2 cellular contexts compared by ENCODE assay signal in genomic region chr21:37093977-37094376, GRCh38.
TF ChIP-seq lines count a peak whose summit lies in the region.

No MANE protein-coding gene starts in this region.

TF ChIP-seq in HepG2, 621 proteins besides CTCF, POLR2A, EP300 and RAD21:
- TF ChIP-seq MAFK (conservative IDR thresholded peaks at IDR 0.05 in 1 of 2, IDR thresholded peaks at IDR 0.05 in 1 of 2; ENCODE audit: low read length in 2 of 2) = peak; percentile 17 to 53; a peak in 2 of 4 replicates
- TF ChIP-seq, protein P1, sequence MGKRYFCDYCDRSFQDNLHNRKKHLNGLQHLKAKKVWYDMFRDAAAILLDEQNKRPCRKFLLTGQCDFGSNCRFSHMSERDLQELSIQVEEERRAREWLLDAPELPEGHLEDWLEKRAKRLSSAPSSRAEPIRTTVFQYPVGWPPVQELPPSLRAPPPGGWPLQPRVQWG (CRISPR knock-in tag; IDR thresholded peaks at IDR 0.05; ENCODE audit: borderline replicate concordance, low read depth) = no peak
- 0 out of 2 replicates have a peak, but pooled peaks have one; percentile 8 for TF ChIP-seq MAFF (IDR thresholded peaks at IDR 0.05; ENCODE audit: low read depth, low read length)
- TF ChIP-seq PHF20 (CRISPR knock-in tag; IDR thresholded peaks at IDR 0.05) = no peak
TF ChIP-seq in HepG2: peak in this region for 2.

TF ChIP-seq in K562, 482 proteins besides CTCF, POLR2A, EP300 and RAD21:
- TF ChIP-seq ZNF444 (CRISPR knock-in tag; IDR thresholded peaks at IDR 0.05) = no peak
- TF ChIP-seq, protein P2, sequence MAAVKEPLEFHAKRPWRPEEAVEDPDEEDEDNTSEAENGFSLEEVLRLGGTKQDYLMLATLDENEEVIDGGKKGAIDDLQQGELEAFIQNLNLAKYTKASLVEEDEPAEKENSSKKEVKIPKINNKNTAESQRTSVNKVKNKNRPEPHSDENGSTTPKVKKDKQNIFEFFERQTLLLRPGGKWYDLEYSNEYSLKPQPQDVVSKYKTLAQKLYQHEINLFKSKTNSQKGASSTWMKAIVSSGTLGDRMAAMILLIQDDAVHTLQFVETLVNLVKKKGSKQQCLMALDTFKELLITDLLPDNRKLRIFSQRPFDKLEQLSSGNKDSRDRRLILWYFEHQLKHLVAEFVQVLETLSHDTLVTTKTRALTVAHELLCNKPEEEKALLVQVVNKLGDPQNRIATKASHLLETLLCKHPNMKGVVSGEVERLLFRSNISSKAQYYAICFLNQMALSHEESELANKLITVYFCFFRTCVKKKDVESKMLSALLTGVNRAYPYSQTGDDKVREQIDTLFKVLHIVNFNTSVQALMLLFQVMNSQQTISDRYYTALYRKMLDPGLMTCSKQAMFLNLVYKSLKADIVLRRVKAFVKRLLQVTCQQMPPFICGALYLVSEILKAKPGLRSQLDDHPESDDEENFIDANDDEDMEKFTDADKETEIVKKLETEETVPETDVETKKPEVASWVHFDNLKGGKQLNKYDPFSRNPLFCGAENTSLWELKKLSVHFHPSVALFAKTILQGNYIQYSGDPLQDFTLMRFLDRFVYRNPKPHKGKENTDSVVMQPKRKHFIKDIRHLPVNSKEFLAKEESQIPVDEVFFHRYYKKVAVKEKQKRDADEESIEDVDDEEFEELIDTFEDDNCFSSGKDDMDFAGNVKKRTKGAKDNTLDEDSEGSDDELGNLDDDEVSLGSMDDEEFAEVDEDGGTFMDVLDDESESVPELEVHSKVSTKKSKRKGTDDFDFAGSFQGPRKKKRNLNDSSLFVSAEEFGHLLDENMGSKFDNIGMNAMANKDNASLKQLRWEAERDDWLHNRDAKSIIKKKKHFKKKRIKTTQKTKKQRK (IDR thresholded peaks at IDR 0.05; ENCODE audit: borderline replicate concordance, low read depth, low read length) = no peak
- peak; percentile 48 for TF ChIP-seq C11orf30 (IDR thresholded peaks at IDR 0.05; ENCODE audit: low read depth)
- TF ChIP-seq ZBTB8A (IDR thresholded peaks at IDR 0.05; ENCODE audit: partially characterized antibody) = no peak
- TF ChIP-seq, protein P3, sequence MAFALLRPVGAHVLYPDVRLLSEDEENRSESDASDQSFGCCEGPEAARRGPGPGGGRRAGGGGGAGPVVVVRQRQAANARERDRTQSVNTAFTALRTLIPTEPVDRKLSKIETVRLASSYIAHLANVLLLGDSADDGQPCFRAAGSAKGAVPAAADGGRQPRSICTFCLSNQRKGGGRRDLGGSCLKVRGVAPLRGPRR (CRISPR knock-in tag; IDR thresholded peaks at IDR 0.05) = no peak
- no peak for TF ChIP-seq ZBTB12 (CRISPR knock-in tag; IDR thresholded peaks at IDR 0.05)
- no peak for TF ChIP-seq SP1 (CRISPR knock-in tag; IDR thresholded peaks at IDR 0.05)
- no peak for TF ChIP-seq CSDE1 (IDR thresholded peaks at IDR 0.05)
- TF ChIP-seq, protein P4, sequence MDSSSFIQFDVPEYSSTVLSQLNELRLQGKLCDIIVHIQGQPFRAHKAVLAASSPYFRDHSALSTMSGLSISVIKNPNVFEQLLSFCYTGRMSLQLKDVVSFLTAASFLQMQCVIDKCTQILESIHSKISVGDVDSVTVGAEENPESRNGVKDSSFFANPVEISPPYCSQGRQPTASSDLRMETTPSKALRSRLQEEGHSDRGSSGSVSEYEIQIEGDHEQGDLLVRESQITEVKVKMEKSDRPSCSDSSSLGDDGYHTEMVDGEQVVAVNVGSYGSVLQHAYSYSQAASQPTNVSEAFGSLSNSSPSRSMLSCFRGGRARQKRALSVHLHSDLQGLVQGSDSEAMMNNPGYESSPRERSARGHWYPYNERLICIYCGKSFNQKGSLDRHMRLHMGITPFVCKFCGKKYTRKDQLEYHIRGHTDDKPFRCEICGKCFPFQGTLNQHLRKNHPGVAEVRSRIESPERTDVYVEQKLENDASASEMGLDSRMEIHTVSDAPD (CRISPR knock-in tag; IDR thresholded peaks at IDR 0.05) = no peak
- TF ChIP-seq KAT7 (CRISPR knock-in tag; IDR thresholded peaks at IDR 0.05; ENCODE audit: borderline replicate concordance) = no peak
- TF ChIP-seq PHF20 (IDR thresholded peaks at IDR 0.05; ENCODE audit: partially characterized antibody) = no peak
- peak; percentile 12; the same call in 1 of the 2 replicates for TF ChIP-seq MAFK (IDR thresholded peaks at IDR 0.05; ENCODE audit: low read length)
- peak; percentile 85 for TF ChIP-seq ZNF316 (IDR thresholded peaks at IDR 0.05)
